In the genomic region with DNA sequence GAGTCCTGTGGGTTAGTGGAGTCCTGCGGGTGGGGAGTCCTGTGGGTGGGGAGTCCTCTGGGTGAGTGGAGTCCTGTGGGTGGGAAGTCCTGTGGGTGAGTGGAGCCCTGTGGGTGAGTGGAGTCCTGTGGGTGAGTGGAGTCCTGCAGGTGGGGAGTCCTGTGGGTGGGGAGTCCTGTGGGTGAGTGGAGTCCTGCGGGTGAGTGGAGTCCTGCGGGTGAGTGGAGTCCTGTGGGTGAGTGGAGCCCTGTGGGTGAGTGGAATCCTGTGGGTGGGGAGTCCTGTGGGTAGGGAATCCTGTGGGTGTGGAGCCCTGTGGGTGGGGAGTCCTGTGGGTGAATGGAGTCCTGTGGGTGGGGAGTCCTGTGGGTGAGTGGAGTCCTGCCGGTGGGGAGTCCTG, we compare ENCODE assay signal across 10 cellular contexts. TPM values are rescaled to one million over a fixed set of nuclear protein-coding genes. Genes with fewer than 3 reads are reported as not detected.
"Had no signal": no experiment of that assay in that cellular context is flagged by ENCODE, and none has a peak within 500 bp of the region (broad histone marks: within the 10 kb centered on the region; RNA-seq: fewer than 3 reads in every experiment).

No MANE protein-coding gene starts in this region.

RNA-seq across cellular contexts. Expression of a gene that starts 19.0 kb away (rescaled TPM):
- total RNA-seq: activated B cell treated with CpG ODN at 0.5 μM for 24 hours; activated CD4-positive, alpha-beta memory T cell treated with anti-CD3 and anti-CD28 coated beads, Interleukin-2, amount 10 ng/mL, durations not matched to agents 7 days and 5 days; activated CD4-positive, alpha-beta T cell treated with anti-CD3 and anti-CD28 coated beads, Interleukin-2, amount 10 ng/mL, durations not matched to agents 7 days and 5 days; activated CD8-positive, alpha-beta memory T cell treated with anti-CD3 and anti-CD28 coated beads, Interleukin-2, amount 10 ng/mL, durations not matched to agents 7 days and 5 days; activated CD8-positive, alpha-beta T cell treated with anti-CD3 and anti-CD28 coated beads, Interleukin-2, amount 10 ng/mL, durations not matched to agents 7 days and 5 days; activated naive CD8-positive, alpha-beta T cell treated with anti-CD3 and anti-CD28 coated beads, Interleukin-2, amount 10 ng/mL, durations not matched to agents 7 days and 5 days; activated T-helper 2 cell treated with anti-CD3 and anti-CD28 coated beads, Interferon-gamma antibody, Interleukin-2, Interleukin-4, amounts not matched to agents 10 μg/mL and 5 μg/mL and 100 μg/mL, durations not matched to agents 14 hours and 24 hours and 36 hours; ascending aorta; bronchial epithelial cell; chondrocyte had no signal
